Comparison of ENCODE assay signal across 18 cellular contexts in the genomic region with DNA sequence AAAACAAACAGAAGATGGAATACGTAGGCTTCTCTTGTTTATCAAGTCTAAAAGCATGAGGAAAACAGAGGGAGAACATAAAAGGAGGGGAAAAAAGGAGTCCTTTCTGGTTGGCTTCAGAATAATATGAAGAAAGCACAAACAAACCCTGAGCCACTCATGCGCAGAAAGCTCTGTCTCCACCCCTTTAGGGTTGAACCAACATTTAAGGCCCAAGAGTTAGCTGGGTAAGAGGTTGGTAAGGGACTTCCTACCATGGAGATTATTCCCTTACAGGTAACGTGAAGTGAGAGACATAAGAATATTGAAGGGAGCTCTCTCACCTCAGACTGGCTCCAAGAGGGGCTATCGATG.
"Had no signal": no experiment of that assay in that cellular context is flagged by ENCODE, and none has a peak within 500 bp of the region (broad histone marks: within the 10 kb centered on the region; RNA-seq: fewer than 3 reads in every experiment).

No MANE protein-coding gene starts in this region.

- H3K9me3 ChIP-seq: lower lobe of right lung, neutrophil, thoracic aorta had no signal

- H3K36me3 Mint-ChIP-seq: activated naive CD4-positive, alpha-beta T cell treated with anti-CD3 and anti-CD28 coated beads, Interleukin-2, amount 10 ng/mL, durations not matched to agents 7 days and 5 days; mesothelial cell of epicardium; naive thymus-derived CD4-positive, alpha-beta T cell had no signal

- ATAC-seq: lower lobe of right lung; naive thymus-derived CD4-positive, alpha-beta T cell; stimulated activated naive CD8-positive, alpha-beta T cell treated with anti-CD3 and anti-CD28 coated beads, Interleukin-15, Interleukin-2, amounts not matched to agents 100 U/mL and 50 U/mL, for 24 hours had no signal

- H3K27ac Mint-ChIP-seq: activated naive CD4-positive, alpha-beta T cell treated with anti-CD3 and anti-CD28 coated beads, Interleukin-2, amount 10 ng/mL, durations not matched to agents 7 days and 5 days; activated T-helper 2 cell treated with anti-CD3 and anti-CD28 coated beads, Interferon-gamma antibody, Interleukin-2, Interleukin-4, amounts not matched to agents 10 μg/mL and 5 μg/mL and 100 μg/mL, durations not matched to agents 14 hours and 24 hours and 36 hours; naive thymus-derived CD4-positive, alpha-beta T cell had no signal

- H3K4me3 Mint-ChIP-seq: activated naive CD4-positive, alpha-beta T cell treated with anti-CD3 and anti-CD28 coated beads, Interleukin-2, amount 10 ng/mL, durations not matched to agents 7 days and 5 days; mesothelial cell of epicardium; naive thymus-derived CD4-positive, alpha-beta T cell had no signal

- H3K4me1 ChIP-seq: lower lobe of right lung had no signal

- H3K9me3 Mint-ChIP-seq: activated naive CD4-positive, alpha-beta T cell treated with anti-CD3 and anti-CD28 coated beads, Interleukin-2, amount 10 ng/mL, durations not matched to agents 7 days and 5 days; activated T-helper 2 cell treated with anti-CD3 and anti-CD28 coated beads, Interferon-gamma antibody, Interleukin-2, Interleukin-4, amounts not matched to agents 10 μg/mL and 5 μg/mL and 100 μg/mL, durations not matched to agents 14 hours and 24 hours and 36 hours; mesothelial cell of epicardium; naive thymus-derived CD4-positive, alpha-beta T cell had no signal

- H3K4me2 ChIP-seq: hepatocyte had no signal

- H3K27ac ChIP-seq: hepatocyte, lower lobe of right lung, neutrophil, thoracic aorta had no signal

- H3K36me3 ChIP-seq: lower lobe of right lung, neutrophil, thoracic aorta had no signal

- H3K4me3 ChIP-seq: coronary artery, hepatocyte, lower lobe of right lung, thoracic aorta had no signal

- DNase-seq: activated CD4-positive, alpha-beta T cell treated with anti-CD3 and anti-CD28 coated beads, Interleukin-2, amount 50 U/mL, for 1 hour; activated CD4-positive, CD25-positive, alpha-beta regulatory T cell; activated naive CD4-positive, alpha-beta T cell treated with anti-CD3 and anti-CD28 coated beads, Interleukin-2, amount 10 ng/mL, durations not matched to agents 7 days and 5 days; central memory CD4-positive, alpha-beta T cell; effector CD4-positive, alpha-beta T cell; kidney; lower lobe of right lung; naive thymus-derived CD4-positive, alpha-beta T cell; stimulated activated CD4-positive, alpha-beta T cell treated with anti-CD3 and anti-CD28 coated beads, Interleukin-4, amount 100 ng/mL, for 1 hour; stimulated activated CD8-positive, alpha-beta memory T cell treated with anti-CD3 and anti-CD28 coated beads, Interleukin-4, amount 100 ng/mL, for 48 hours; stimulated activated naive CD8-positive, alpha-beta T cell treated with anti-CD3 and anti-CD28 coated beads, Interleukin-15, Interleukin-2, amounts not matched to agents 100 U/mL and 50 U/mL, for 24 hours; T-helper 2 cell had no signal

- H3K4me1 Mint-ChIP-seq: activated naive CD4-positive, alpha-beta T cell treated with anti-CD3 and anti-CD28 coated beads, Interleukin-2, amount 10 ng/mL, durations not matched to agents 7 days and 5 days had no signal

- H3K27me3 ChIP-seq: hepatocyte, neutrophil had no signal
